Comparison of ENCODE assay signal across 8 cellular contexts in the genomic region with DNA sequence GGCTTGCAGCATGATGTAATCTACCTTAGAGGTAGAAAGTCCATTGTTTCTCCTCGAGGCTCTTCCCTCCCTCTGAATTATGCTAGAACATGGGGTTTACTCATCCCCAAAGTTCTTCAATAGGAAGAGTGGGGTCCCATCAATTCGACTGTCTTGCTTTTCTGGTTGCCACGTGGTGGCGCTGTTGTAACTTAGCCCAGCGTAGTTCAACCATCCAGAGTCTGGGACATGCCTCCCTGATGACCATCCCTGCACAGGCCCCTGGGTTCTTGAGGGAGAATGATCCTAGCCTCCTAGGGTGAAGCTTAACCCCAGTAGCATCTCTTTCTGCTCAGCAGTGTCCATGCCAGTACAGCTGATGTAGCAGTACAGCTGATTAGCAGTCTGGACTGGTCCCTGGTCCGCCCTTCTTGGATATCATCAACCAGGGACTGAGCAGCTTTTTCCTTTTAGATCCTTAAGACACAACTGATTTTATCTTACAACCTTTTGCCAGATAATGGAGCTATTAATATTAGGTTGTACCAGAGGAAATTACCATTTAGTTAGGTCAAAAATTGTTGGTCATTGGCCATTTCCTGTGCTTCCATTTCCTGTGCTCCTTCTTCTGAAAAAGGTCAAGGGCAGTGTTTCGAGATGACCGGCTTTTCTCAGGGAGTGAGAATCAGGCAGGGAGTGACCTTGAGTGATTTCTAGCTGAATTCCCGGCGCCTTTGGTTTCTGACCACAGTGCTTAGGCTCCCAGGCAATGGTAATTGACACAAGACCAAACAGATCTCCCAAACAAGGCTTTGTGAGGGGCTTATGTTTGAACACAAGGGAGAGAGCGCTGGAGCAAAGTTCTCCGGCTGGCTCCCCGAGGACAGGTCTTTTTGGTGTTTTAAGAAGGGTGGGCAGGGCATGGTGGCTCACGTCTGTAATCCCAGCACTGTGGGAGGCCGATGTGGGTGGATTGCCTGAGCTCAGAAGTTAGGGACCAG.
DNase-seq lines count a peak whose midpoint lies in the region; ATAC-seq and TF ChIP-seq lines count a peak whose summit lies in the region.

No MANE protein-coding gene starts in this region.

- no peak overlapping the region for H2AFZ ChIP-seq in DND-41 (ENCODE audit: low read depth, low read length)

- ATAC-seq in DND-41 (ENCODE audit: insufficient read depth, low read depth), result no peak
- no peak for ATAC-seq in GM21423 (IDR thresholded peaks at IDR 0.05; ENCODE audit: unreplicated experiment)
- ATAC-seq in HG03025 (IDR thresholded peaks at IDR 0.05; ENCODE audit: low FRiP score, unreplicated experiment), result no peak
- ATAC-seq in GM18870 (IDR thresholded peaks at IDR 0.05; ENCODE audit: unreplicated experiment), result no peak

- no peak overlapping the region for H3K9ac ChIP-seq in DND-41 (ENCODE audit: low read depth, low read length)

- peaks cover 3% of the 10 kb centered on the region for H3K9me3 Mint-ChIP-seq in neural crest cell

- H3K4me1 Mint-ChIP-seq in neural crest cell, result peaks cover 28% of the 10 kb centered on the region

- H3K36me3 ChIP-seq in DND-41 (ENCODE audit: insufficient read depth, low read length), result no peaks in the 10 kb centered on the region
- no peaks in the 10 kb centered on the region for H3K36me3 ChIP-seq in MG63

- no peak overlapping the region for H3K4me3 Mint-ChIP-seq in neural crest cell

- DNase-seq in DND-41 (no peak), MG63 (peak; percentile 25), dermis microvascular lymphatic vessel endothelial cell (ENCODE audit: low read depth in 2 of 2) (peak; percentile 16 to 83), neural crest cell (ENCODE audit: low read depth, low spot score) (peak; percentile 36), caudate nucleus (lab: John Stamatoyannopoulos, UW) (no peak)

- H3K27ac ChIP-seq in DND-41 (ENCODE audit: low read length), result no peak overlapping the region
- no peak overlapping the region for H3K27ac ChIP-seq in caudate nucleus (ENCODE audit: low read depth, low read length)

- TF ChIP-seq CTCF in DND-41 (IDR thresholded peaks at IDR 0.05; ENCODE audit: borderline replicate concordance, extremely low read depth, low read length, poor library complexity, severe bottlenecking), result peak; percentile 47
- peak; percentile 64 for TF ChIP-seq CTCF in neural crest cell (conservative IDR thresholded peaks at IDR 0.05)

- H3K79me2 ChIP-seq in DND-41 (ENCODE audit: insufficient read depth, low read length), result no peaks in the 10 kb centered on the region

- H3K4me2 ChIP-seq in DND-41 (ENCODE audit: insufficient read depth, low read length), result no peak overlapping the region

- H3K27me3 Mint-ChIP-seq in neural crest cell (ENCODE audit: low read depth), result no peaks in the 10 kb centered on the region

- no peaks in the 10 kb centered on the region for H3K9me3 ChIP-seq in DND-41 (ENCODE audit: insufficient read depth, low read length, severe bottlenecking)
- H3K9me3 ChIP-seq in MG63, result no peaks in the 10 kb centered on the region

- H4K20me1 ChIP-seq in DND-41 (ENCODE audit: insufficient read depth, low read length), result no peaks in the 10 kb centered on the region

- peak overlapping the region; percentile 17 for H3K27ac Mint-ChIP-seq in neural crest cell (ENCODE audit: unreplicated experiment)

- H3K4me1 ChIP-seq in DND-41 (ENCODE audit: insufficient read depth, low read length), result no peaks in the 10 kb centered on the region

- H3K36me3 Mint-ChIP-seq in neural crest cell (ENCODE audit: low read depth), result peaks cover 5% of the 10 kb centered on the region

- no peak overlapping the region for H3K4me3 ChIP-seq in DND-41 (ENCODE audit: low read depth in 1 of 2, low read length in 2 of 2)
- H3K4me3 ChIP-seq in MG63, result no peak overlapping the region

- H3K27me3 ChIP-seq in DND-41 (ENCODE audit: insufficient read depth, low read length, poor library complexity) (no peaks in the 10 kb centered on the region), MG63 (no peaks in the 10 kb centered on the region)

Comparison
In these comparisons a context has a peak if more than half of its experiments do, and no peak if none do; other contexts are left out.
1. DNase-seq: peak in MG63 (single experiment), dermis microvascular lymphatic vessel endothelial cell (2 of 2) and neural crest cell (single experiment); none in DND-41 (single experiment) and caudate nucleus (0 of 61).